Comparison of ENCODE assay signal across 19 cellular contexts in the genomic region with DNA sequence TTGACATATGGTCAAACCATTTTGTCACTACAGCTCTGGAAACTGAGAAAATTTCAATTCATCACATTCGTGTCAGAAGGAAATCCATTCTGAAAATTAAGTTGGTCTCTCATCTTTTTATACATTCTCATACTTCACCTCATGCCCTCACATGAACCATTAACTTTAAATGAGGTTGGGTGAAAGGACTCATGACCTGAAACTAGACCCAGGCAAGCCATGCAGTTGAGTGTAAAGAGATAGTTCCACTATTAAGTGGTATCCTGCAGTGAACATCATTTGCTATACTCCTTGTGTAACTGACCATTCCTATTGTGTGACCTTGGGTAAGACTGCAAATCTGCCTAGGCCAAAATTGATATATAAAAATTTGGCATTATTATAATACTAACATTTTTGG.
"Had no signal": no experiment of that assay in that cellular context is flagged by ENCODE, and none has a peak within 500 bp of the region (broad histone marks: within the 10 kb centered on the region; RNA-seq: fewer than 3 reads in every experiment).

No MANE protein-coding gene starts in this region.

- DNase-seq: IMR-90, Karpas-422, KG1, MG63, NCI-H1092, NCI-H1105 treated with DMSO at 0.1 percent for 48 hours, NCI-H1417 treated with DMSO at 0.1 percent for 48 hours, NCI-H146, NCI-H1694 treated with DMSO at 0.1 percent for 48 hours, NCI-H1930, NCI-H2081, NCI-H2107, NCI-H2227 treated with DMSO at 0.1 percent for 48 hours, NCI-H524, NCI-H526 treated with DMSO at 0.1 percent for 48 hours, Right ventricle myocardium superior, RPMI8226, SIG-M5 had no signal

- ATAC-seq: HepG2 had no signal
